In the genomic region with DNA sequence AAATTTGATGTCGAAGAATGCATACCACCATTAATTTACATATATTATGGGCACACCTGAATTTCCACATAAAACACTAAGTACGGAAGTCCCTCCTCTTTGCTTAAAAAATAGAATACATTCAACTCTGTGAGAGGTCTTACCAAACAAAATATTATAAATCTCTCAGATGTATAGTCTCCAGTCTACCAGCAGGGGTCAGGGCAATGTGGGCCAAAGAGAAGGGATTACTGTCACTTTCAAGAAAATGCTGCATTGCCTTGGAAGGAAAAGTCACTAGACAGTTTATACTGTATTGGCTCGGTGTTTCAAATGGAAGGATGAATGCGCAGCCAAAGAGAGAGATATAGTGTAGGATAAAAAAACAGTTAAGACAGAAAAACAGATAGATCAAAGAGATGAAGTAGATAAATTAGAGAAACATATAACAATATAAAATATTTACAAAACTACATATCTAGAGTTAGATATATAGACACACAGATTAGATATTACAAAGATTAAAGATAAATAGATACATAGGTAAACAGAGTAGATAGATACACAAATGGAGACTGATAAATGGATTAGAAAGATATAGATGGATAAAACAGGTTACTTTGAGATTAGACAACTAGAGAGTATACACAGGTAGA, we compare ENCODE assay signal across 8 cellular contexts. TPM values are rescaled to one million over a fixed set of nuclear protein-coding genes. Genes with fewer than 3 reads are reported as not detected.
DNase-seq lines count a peak whose midpoint lies in the region; ATAC-seq and TF ChIP-seq lines count a peak whose summit lies in the region.

No MANE protein-coding gene starts in this region.

- H3K27me3 ChIP-seq in OCI-LY1 (ENCODE audit: insufficient read depth, low read length) = no peaks in the 10 kb centered on the region
- H3K27me3 ChIP-seq in left ventricle myocardium inferior (ENCODE audit: low read depth) = no peaks in the 10 kb centered on the region
- H3K27me3 ChIP-seq in smooth muscle cell (ENCODE audit: low read depth) = no peaks in the 10 kb centered on the region

- H3F3A ChIP-seq in OCI-LY1 (ENCODE audit: insufficient read depth, low read length) (no peaks in the 10 kb centered on the region), smooth muscle cell (ENCODE audit: low read depth) (no peaks in the 10 kb centered on the region)

- peaks cover 59% of the 10 kb centered on the region for H3K36me3 ChIP-seq in OCI-LY1 (ENCODE audit: insufficient read depth, low read length)
- H3K36me3 ChIP-seq in left ventricle myocardium inferior = peaks cover 54% of the 10 kb centered on the region
- no peaks in the 10 kb centered on the region for H3K36me3 ChIP-seq in smooth muscle cell (ENCODE audit: low read depth)

- H3K4me1 ChIP-seq in OCI-LY1 (ENCODE audit: insufficient read depth, low read length, severe bottlenecking) (no peaks in the 10 kb centered on the region), left ventricle myocardium inferior (peaks cover 4% of the 10 kb centered on the region), smooth muscle cell (ENCODE audit: low read depth) (no peaks in the 10 kb centered on the region)

- DNase-seq in DMS79 (lab: John Stamatoyannopoulos, UW) (peak; percentile 50), left ventricle myocardium inferior (no peak), smooth muscle cell (lab: John Stamatoyannopoulos, UW; ENCODE audit: unreplicated experiment) (no peak), HK-2 (ENCODE audit: unreplicated experiment) (no peak)
- peak; percentile 44 for DNase-seq in activated naive CD4-positive, alpha-beta T cell treated with anti-CD3 and anti-CD28 coated beads, Interleukin-2, amount 50 U/mL, for 16 hours

- H3K27ac ChIP-seq in OCI-LY1 (ENCODE audit: low read depth, low read length, poor library complexity, severe bottlenecking) (no peak overlapping the region), left ventricle myocardium inferior (replicated peaks) (no peak overlapping the region), smooth muscle cell (ENCODE audit: low read depth) (no peak overlapping the region)

- intact Hi-C loops in left ventricle myocardium inferior (cut with micrococcal nuclease) = no loop called here

- H2AFZ ChIP-seq in OCI-LY1 (ENCODE audit: low read length) = no peak overlapping the region
- H2AFZ ChIP-seq in smooth muscle cell (ENCODE audit: low read depth) = no peak overlapping the region

- H3K4me3 ChIP-seq in OCI-LY1 (ENCODE audit: low read depth, low read length, poor library complexity, severe bottlenecking) (no peak overlapping the region), left ventricle myocardium inferior (no peak overlapping the region), smooth muscle cell (no peak overlapping the region)

- H3K79me2 ChIP-seq in OCI-LY1 (ENCODE audit: insufficient read depth, low read length) = no peaks in the 10 kb centered on the region
- H3K79me2 ChIP-seq in smooth muscle cell (ENCODE audit: low read depth) = no peaks in the 10 kb centered on the region

- 64% methylated on average over 4 of the region's 4 CpGs for WGBS in smooth muscle cell (ENCODE audit: low lambda C conversion rate)

- H3K4me2 ChIP-seq in OCI-LY1 (ENCODE audit: low read length) (no peak overlapping the region), smooth muscle cell (no peak overlapping the region)

- H3K9me3 ChIP-seq in OCI-LY1 (ENCODE audit: low read length) = no peaks in the 10 kb centered on the region
- H3K9me3 ChIP-seq in left ventricle myocardium inferior (replicated peaks) = no peaks in the 10 kb centered on the region
- H3K9me3 ChIP-seq in smooth muscle cell (replicated peaks; ENCODE audit: low read depth) = no peaks in the 10 kb centered on the region

- H4K20me1 ChIP-seq in OCI-LY1 (ENCODE audit: insufficient read depth, low read length) (no peaks in the 10 kb centered on the region), smooth muscle cell (ENCODE audit: low read depth) (no peaks in the 10 kb centered on the region)

- no peaks in the 10 kb centered on the region for H3K9me2 ChIP-seq in OCI-LY1 (ENCODE audit: low read depth, low read length)

- no peak overlapping the region for H3K9ac ChIP-seq in OCI-LY1 (ENCODE audit: low read length)
- no peak overlapping the region for H3K9ac ChIP-seq in smooth muscle cell (ENCODE audit: low read depth)

- ATAC-seq in GM19452 (IDR thresholded peaks at IDR 0.05; ENCODE audit: unreplicated experiment) (peak; percentile 93), HG03520 (IDR thresholded peaks at IDR 0.05; ENCODE audit: unreplicated experiment) (peak; percentile 77)

- TF ChIP-seq CTCF in OCI-LY1 (IDR thresholded peaks at IDR 0.05; ENCODE audit: low read length) (peak; percentile 85), left ventricle myocardium inferior (IDR thresholded peaks at IDR 0.05; ENCODE audit: borderline replicate concordance) (peak; percentile 87), smooth muscle cell (IDR thresholded peaks at IDR 0.05; ENCODE audit: borderline replicate concordance, insufficient read depth, poor library complexity, severe bottlenecking) (peak; percentile 93)

RNA-seq across cellular contexts. Expression of a gene that starts 20.9 kb away (rescaled TPM):
- total RNA-seq in left ventricle myocardium inferior = 13.1 TPM
- 4.9 and 8.1 TPM in 2 replicates for total RNA-seq in smooth muscle cell
- 7.4 and 9.8 TPM in 2 replicates for polyA plus RNA-seq in smooth muscle cell

RNA-seq across cellular contexts. Expression of a gene that starts 54.2 kb away (rescaled TPM):
- total RNA-seq in left ventricle myocardium inferior (not detected), smooth muscle cell (0.09 TPM in 1 of 2 replicates, not detected in the other)
- not detected in 2 replicates for polyA plus RNA-seq in smooth muscle cell

Comparison
In these comparisons a context has a peak if more than half of its experiments do, and no peak if none do; other contexts are left out.
1. DNase-seq: peak in DMS79 (single experiment) and activated naive CD4-positive, alpha-beta T cell treated with anti-CD3 and anti-CD28 coated beads, Interleukin-2, amount 50 U/mL, for 16 hours (single experiment); none in left ventricle myocardium inferior (single experiment), smooth muscle cell (single experiment) and HK-2 (single experiment).
2. Peak in every context shown above with its lines, with median percentiles within 50 percentile points of each other: CTCF ChIP-seq.